In genomic region chr2:182904844-182905243, GRCh38 we compare ENCODE assay signal across 25 cellular contexts. TPM values are rescaled to one million over a fixed set of nuclear protein-coding genes. Genes with fewer than 3 reads are reported as not detected.
"Had no signal": no experiment of that assay in that cellular context is flagged by ENCODE, and none has a peak within 500 bp of the region (broad histone marks: within the 10 kb centered on the region; RNA-seq: fewer than 3 reads in every experiment).

No MANE protein-coding gene starts in this region.

- H3K4me3 ChIP-seq: dorsolateral prefrontal cortex, gastrocnemius medialis, heart left ventricle, hepatocyte, neural progenitor cell, right atrium auricular region, testis, tibial artery, upper lobe of left lung had no signal

- H3K27me3 Mint-ChIP-seq: naive thymus-derived CD4-positive, alpha-beta T cell; progenitor cell of endocrine pancreas; stimulated activated memory B cell treated with anti-CD40 and anti-IgM and Interleukin-4, amounts not matched to agents 10 μg/mL and 1 μg/mL and 100 μg/mL, for 72 hours had no signal

- H3K9me3 ChIP-seq: gastrocnemius medialis, heart left ventricle, right atrium auricular region, testis, tibial artery, upper lobe of left lung had no signal

- H3K36me3 ChIP-seq: neural progenitor cell had no signal

- H3K4me1 ChIP-seq: heart left ventricle, parathyroid adenoma, right atrium auricular region, testis, upper lobe of left lung had no signal

- H3K9me3 Mint-ChIP-seq: nephron; stimulated activated memory B cell treated with anti-CD40 and anti-IgM and Interleukin-4, amounts not matched to agents 10 μg/mL and 1 μg/mL and 100 μg/mL, for 72 hours had no signal

- H3K27ac ChIP-seq: dorsolateral prefrontal cortex, heart left ventricle, hepatocyte, neural progenitor cell, parathyroid adenoma, right atrium auricular region, testis, tibial artery, upper lobe of left lung had no signal

- H3K36me3 Mint-ChIP-seq: stimulated activated memory B cell treated with anti-CD40 and anti-IgM and Interleukin-4, amounts not matched to agents 10 μg/mL and 1 μg/mL and 100 μg/mL, for 72 hours had no signal

- H3K27me3 ChIP-seq: dorsolateral prefrontal cortex, gastrocnemius medialis, heart left ventricle, hepatocyte, neural progenitor cell, right atrium auricular region, testis, tibial artery, upper lobe of left lung had no signal

- DNase-seq: dorsolateral prefrontal cortex; effector CD4-positive, alpha-beta T cell; gastrocnemius medialis; heart left ventricle; kidney; mesendoderm; midbrain; naive thymus-derived CD4-positive, alpha-beta T cell; stimulated activated CD4-positive, alpha-beta T cell treated with anti-CD3 and anti-CD28 coated beads, Interleukin-2, amount 100 ng/mL, for 24 hours; stimulated activated CD4-positive, alpha-beta T cell treated with anti-CD3 and anti-CD28 coated beads, Interleukin-4, amount 100 ng/mL, for 24 hours; stimulated activated naive CD8-positive, alpha-beta T cell treated with anti-CD3 and anti-CD28 coated beads, Interleukin-15, Interleukin-2, amounts not matched to agents 100 U/mL and 50 U/mL, for 24 hours; substantia nigra; testis; tibial artery; upper lobe of left lung had no signal

- H3K27ac Mint-ChIP-seq: naive thymus-derived CD4-positive, alpha-beta T cell; progenitor cell of endocrine pancreas; stimulated activated memory B cell treated with anti-CD40 and anti-IgM and Interleukin-4, amounts not matched to agents 10 μg/mL and 1 μg/mL and 100 μg/mL, for 72 hours had no signal

- H3K4me3 Mint-ChIP-seq: naive thymus-derived CD4-positive, alpha-beta T cell; nephron; neural progenitor cell; stimulated activated memory B cell treated with anti-CD40 and anti-IgM and Interleukin-4, amounts not matched to agents 10 μg/mL and 1 μg/mL and 100 μg/mL, for 72 hours had no signal

- H3K4me1 Mint-ChIP-seq: naive thymus-derived CD4-positive, alpha-beta T cell; stimulated activated memory B cell treated with anti-CD40 and anti-IgM and Interleukin-4, amounts not matched to agents 10 μg/mL and 1 μg/mL and 100 μg/mL, for 72 hours had no signal

- ATAC-seq: gastrocnemius medialis; heart left ventricle; left lobe of liver; naive thymus-derived CD4-positive, alpha-beta T cell; sciatic nerve; stimulated activated memory B cell treated with anti-CD40 and anti-IgM and Interleukin-4, amounts not matched to agents 10 μg/mL and 1 μg/mL and 100 μg/mL, for 72 hours; stimulated activated naive CD8-positive, alpha-beta T cell treated with anti-CD3 and anti-CD28 coated beads, Interleukin-15, Interleukin-2, amounts not matched to agents 100 U/mL and 50 U/mL, for 24 hours had no signal

RNA-seq across cellular contexts. Expression of gene FRZB, which starts 38.4 kb away (rescaled TPM):
- total RNA-seq: glomerular endothelial cell; naive thymus-derived CD4-positive, alpha-beta T cell had no signal
- polyA plus RNA-seq: naive thymus-derived CD4-positive, alpha-beta T cell had no signal
